ENCODE assay signal across 8 cellular contexts in the genomic region with DNA sequence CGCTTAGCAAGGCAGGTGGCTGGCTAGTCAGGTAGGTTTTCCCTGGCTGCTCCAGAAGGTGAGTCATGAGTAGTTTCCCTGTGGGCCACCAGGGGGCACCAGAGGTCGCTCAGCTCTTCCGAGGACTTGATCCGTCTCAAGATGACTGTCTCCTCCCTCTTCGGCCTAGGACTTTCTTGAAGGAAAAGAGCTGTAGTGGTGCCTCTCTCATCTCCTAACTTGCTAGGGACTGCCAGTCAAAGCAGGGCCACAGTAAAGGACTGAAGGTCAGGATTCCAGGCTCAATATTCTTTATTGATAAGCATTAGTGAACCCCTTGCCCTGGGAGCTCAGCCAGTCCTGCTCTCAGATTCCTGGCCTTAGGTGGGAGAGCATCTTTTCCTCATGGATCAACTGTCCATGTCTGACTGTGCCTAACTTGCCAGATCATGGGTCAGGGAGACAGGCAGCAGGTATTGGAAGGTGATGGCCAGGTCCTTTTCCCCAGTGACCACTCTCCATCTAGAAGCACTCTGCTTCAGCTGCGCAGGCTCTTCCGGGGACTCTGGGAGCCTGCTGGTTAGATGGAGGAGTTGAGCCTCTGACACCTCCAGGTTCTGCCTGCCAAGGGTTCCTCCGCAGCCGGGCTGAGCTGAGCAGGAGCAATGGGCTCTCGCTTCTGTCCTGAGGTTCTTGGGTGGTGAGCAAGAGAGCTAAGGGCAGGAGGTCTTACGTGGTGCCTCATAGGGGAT. TPM values are rescaled to one million over a fixed set of nuclear protein-coding genes. Genes with fewer than 3 reads are reported as not detected.
DNase-seq lines count a peak whose midpoint lies in the region; ATAC-seq, FAIRE-seq and TF ChIP-seq lines count a peak whose summit lies in the region.

No MANE protein-coding gene starts in this region.

- H3K4me1 ChIP-seq in right lobe of liver, result peaks cover 2 to 40% (median 21%) of the 10 kb centered on the region in 4 donors

- TF ChIP-seq POLR2A in GM12891 (IDR thresholded peaks at IDR 0.05; ENCODE audit: low read depth, low read length) (no peak), right lobe of liver (IDR thresholded peaks at IDR 0.05) (no peak)

- ATAC-seq in right lobe of liver (peak in 2 of 4 donors; percentile 6 to 14), HG03378 (IDR thresholded peaks at IDR 0.05; ENCODE audit: unreplicated experiment) (no peak)

- TF ChIP-seq CTCF in 22Rv1 (IDR thresholded peaks at IDR 0.05) (peak; percentile 94), right lobe of liver (IDR thresholded peaks at IDR 0.05) (peak; percentile 83 to 96 (median 94))

- H3K27ac ChIP-seq in 22Rv1 (peak overlapping the region; percentile 88), cingulate gyrus (ENCODE audit: low read depth, low read length) (peak overlapping the region; percentile 4), right lobe of liver (peak overlapping the region in 2 of 3 donors; percentile 18 to 22)

- WGBS in right lobe of liver (ENCODE audit: insufficient coverage, low coverage, low lambda C conversion rate, missing lambda C conversion rate), result 100% methylated on average over 4 of the region's 11 CpGs

- FAIRE-seq in GM12891 (lab: Jason Lieb, UNC), result peak; percentile 80

- H3K36me3 ChIP-seq in right lobe of liver, result no peaks in the 10 kb centered on the region

- DNase-seq in GM12891 (ENCODE audit: insufficient read length, low spot score) (no peak), NCI-H2227 treated with DMSO at 0.1 percent for 48 hours (lab: John Stamatoyannopoulos, UW) (peak; percentile 74), right lobe of liver (peak in 1 of 3 donors; percentile 43)
- peak; percentile 40 to 49 for DNase-seq in activated CD4-positive, alpha-beta T cell treated with anti-CD3 and anti-CD28 coated beads for 24 hours (ENCODE audit: low read depth in 2 of 2)
- DNase-seq in stimulated activated CD4-positive, alpha-beta T cell treated with anti-CD3 and anti-CD28 coated beads, TNF-alpha, amount 100 ng/mL, for 1 hour (ENCODE audit: low read depth in 3 of 3, low spot score in 1 of 3), result peak; percentile 17 to 52 (median 36)

- H3K27me3 ChIP-seq in right lobe of liver, result no peaks in the 10 kb centered on the region

- H3K4me3 ChIP-seq in right lobe of liver, result peak overlapping the region in 1 of 3 donors; percentile 79

- no peaks in the 10 kb centered on the region for H3K9me3 ChIP-seq in right lobe of liver

- intact Hi-C loops in right lobe of liver (cut with DNase I), result no loop called here

TF ChIP-seq in GM12891, 5 proteins besides CTCF, POLR2A, EP300 and RAD21:
- no peak for TF ChIP-seq TAF1 (IDR thresholded peaks at IDR 0.05; ENCODE audit: low read depth, low read length)
- no peak for TF ChIP-seq PAX5 (IDR thresholded peaks at IDR 0.05; ENCODE audit: insufficient read depth, low read length, severe bottlenecking)
- TF ChIP-seq POU2F2 (IDR thresholded peaks at IDR 0.05; ENCODE audit: low read depth, low read length), result no peak
- no peak for TF ChIP-seq SPI1 (IDR thresholded peaks at IDR 0.05; ENCODE audit: low read depth, low read length)
- TF ChIP-seq POLR2AphosphoS5 (IDR thresholded peaks at IDR 0.05; ENCODE audit: low read depth, low read length), result no peak

RNA-seq across cellular contexts. Expression of a gene that starts 1.9 kb away (rescaled TPM):
- 161 TPM for polyA plus RNA-seq in GM12891 (2012; ENCODE audit: low read depth, missing spikeins)
- total RNA-seq in right lobe of liver, result 100 to 1,000 TPM in 2 of 6 experiments, 10 to 100 TPM in 4; 70.5 to 216 (median 97.9) TPM

RNA-seq across cellular contexts. Expression of a gene that starts 22.0 kb away (rescaled TPM):
- polyA plus RNA-seq in GM12891 (2012; ENCODE audit: low read depth, missing spikeins), result 0.85 TPM
- 1 to 10 TPM in 3 of 6 experiments, under 1 TPM in 3; 0.44 to 3.8 (median 1.3) TPM for total RNA-seq in right lobe of liver

RNA-seq across cellular contexts. Expression of a gene that starts 40.3 kb away (rescaled TPM):
- 17.9 TPM for polyA plus RNA-seq in GM12891 (2012; ENCODE audit: low read depth, missing spikeins)
- 10 to 100 TPM in 2 of 6 experiments, 1 to 10 TPM in 4; 5.3 to 13.2 (median 6.2) TPM for total RNA-seq in right lobe of liver

RNA-seq across cellular contexts. Expression of a gene that starts 48.1 kb away (rescaled TPM):
- 1.3 TPM for polyA plus RNA-seq in GM12891 (2012; ENCODE audit: low read depth, missing spikeins)
- total RNA-seq in right lobe of liver, result 10 to 100 TPM; 10.9 to 17.9 (median 14.5) TPM

RNA-seq across cellular contexts. Expression of a gene that starts 50.2 kb away (rescaled TPM):
- polyA plus RNA-seq in GM12891 (2012; ENCODE audit: low read depth, missing spikeins), result 202 TPM
- 100 to 1,000 TPM in 2 of 6 experiments, 10 to 100 TPM in 4; 64.2 to 102 (median 71.1) TPM for total RNA-seq in right lobe of liver

Comparison
In these comparisons a context has a peak if more than half of its experiments do, and no peak if none do; other contexts are left out.
1. H3K27ac ChIP-seq: peak in every context shown above with its lines; median percentile 88 in 22Rv1; 20 in right lobe of liver; 4 in cingulate gyrus.